ENCODE assay signal across 26 cellular contexts in genomic region chr20:53445276-53445675, GRCh38.
A peak's percentile ranks its signal among the peaks of the same experiment; 100 is the strongest.
DNase-seq lines count a peak whose midpoint lies in the region; ATAC-seq, FAIRE-seq and TF ChIP-seq lines count a peak whose summit lies in the region.
"Had no signal": no experiment of that assay in that cellular context is flagged by ENCODE, and none has a peak within 500 bp of the region (broad histone marks: within the 10 kb centered on the region; RNA-seq: fewer than 3 reads in every experiment).

No MANE protein-coding gene starts in this region.

- no peak overlapping the region for H2BK20ac ChIP-seq in H1 (ENCODE audit: low read length)

- no peak for TF ChIP-seq CTCF in right atrium auricular region (IDR thresholded peaks at IDR 0.05)
- no peak for TF ChIP-seq CTCF in H1 (IDR thresholded peaks at IDR 0.05; ENCODE audit: control extremely low read depth in 1 of 3, insufficient read depth in 1 of 3, low read depth in 1 of 3, low read length in 3 of 3)
- TF ChIP-seq CTCF in kidney (IDR thresholded peaks at IDR 0.05; ENCODE audit: borderline replicate concordance, extremely low read depth, insufficient read depth): no peak
- TF ChIP-seq CTCF in tibial artery (IDR thresholded peaks at IDR 0.05): no peak

- 67% methylated on average over 7 of the region's 7 CpGs for WGBS in right cardiac atrium
- 90% methylated on average over 7 of the region's 7 CpGs; no CpG with 5 or more reads in 1 of the 2 experiments for WGBS in H1 (ENCODE audit: extremely low coverage in 1 of 2, insufficient coverage in 1 of 2, insufficient read length in 1 of 2, insufficient replicate concordance in 2 of 2, low coverage in 1 of 2, low lambda C conversion rate in 2 of 2, missing lambda C conversion rate in 1 of 2), 2 experiments

- no peak for DNase-seq in right cardiac atrium
- DNase-seq in right atrium auricular region (ENCODE audit: low spot score): no peak
- DNase-seq in H1 (ENCODE audit: low read depth in 1 of 2, low spot score in 2 of 2): no peak
- DNase-seq in kidney: no peak
- DNase-seq in left lobe of liver (ENCODE audit: low spot score): no peak
- no peak for DNase-seq in T-helper 17 cell
- no peak for DNase-seq in activated CD4-positive, alpha-beta memory T cell treated with anti-CD3 and anti-CD28 coated beads, Interleukin-2, amount 10 ng/mL, durations not matched to agents 7 days and 5 days
- DNase-seq in tibial artery: no peak
- DNase-seq: CD4-positive, alpha-beta T cell; DMS53; EL; HFFc6; IMR-90; Karpas-422; MG63; NCI-H1092; NCI-H1436 treated with DMSO at 0.1 percent for 48 hours; NCI-H2029 treated with DMSO at 0.1 percent for 48 hours; NCI-H2171 treated with DMSO at 0.1 percent for 48 hours; NCI-H510A; NCI-H748 treated with DMSO at 0.1 percent for 48 hours; Right ventricle myocardium superior had no signal

- no peaks in the 10 kb centered on the region for H3K23me2 ChIP-seq in H1 (ENCODE audit: low read depth, low read length)

- no peaks in the 10 kb centered on the region for H4K20me1 ChIP-seq in H1 (replicated peaks in 1 of 2; ENCODE audit: control insufficient read depth in 1 of 2, insufficient read depth in 2 of 2, low read length in 2 of 2)

- peak; percentile 51 to 72 for ATAC-seq in right cardiac atrium
- no peak for ATAC-seq in left lobe of liver
- no peak for ATAC-seq in T-helper 17 cell
- ATAC-seq: GM12878 had no signal

- H3K4me1 Mint-ChIP-seq in T-helper 17 cell: no peaks in the 10 kb centered on the region
- H3K4me1 Mint-ChIP-seq in activated CD4-positive, alpha-beta memory T cell treated with anti-CD3 and anti-CD28 coated beads, Interleukin-2, amount 10 ng/mL, durations not matched to agents 7 days and 5 days: no peaks in the 10 kb centered on the region

- H3K56ac ChIP-seq in H1 (replicated peaks; ENCODE audit: insufficient read length, low read depth, low read length): no peak overlapping the region

- H2BK15ac ChIP-seq in H1 (ENCODE audit: low read length): no peak overlapping the region

- no peak for TF ChIP-seq POLR2A in H1 (IDR thresholded peaks at IDR 0.05; ENCODE audit: control extremely low read depth in 1 of 2, low read depth in 2 of 2, low read length in 2 of 2)

- H3K14ac ChIP-seq in H1 (ENCODE audit: insufficient read length): no peak overlapping the region

- H3K27me3 Mint-ChIP-seq in T-helper 17 cell: no peaks in the 10 kb centered on the region
- no peaks in the 10 kb centered on the region for H3K27me3 Mint-ChIP-seq in activated CD4-positive, alpha-beta memory T cell treated with anti-CD3 and anti-CD28 coated beads, Interleukin-2, amount 10 ng/mL, durations not matched to agents 7 days and 5 days
- H3K27me3 Mint-ChIP-seq: CD4-positive, alpha-beta T cell had no signal

- H3K9me3 ChIP-seq in right cardiac atrium (ENCODE audit: control insufficient read depth, low read length) (peaks cover 2% of the 10 kb centered on the region), right atrium auricular region (peaks cover 0 to 27% of the 10 kb centered on the region in 2 donors), H1 (ENCODE audit: insufficient read depth in 2 of 2, low read depth in 1 of 2, low read length in 1 of 2) (peaks cover 6 to 16% of the 10 kb centered on the region in 2 experiments), kidney (ENCODE audit: control insufficient read depth in 1 of 2, low read length in 2 of 2) (peaks cover 4 to 20% of the 10 kb centered on the region in 2 donors), T-helper 17 cell (ENCODE audit: control insufficient read depth, low read length, poor library complexity, severe bottlenecking) (no peaks in the 10 kb centered on the region), tibial artery (peaks cover 0 to 10% (median 0%) of the 10 kb centered on the region in 3 donors)

- no peaks in the 10 kb centered on the region for H3K79me2 ChIP-seq in H1 (ENCODE audit: control insufficient read depth in 1 of 2, insufficient read depth in 2 of 2, low read length in 2 of 2)

- no peak for TF ChIP-seq EP300 in H1 (IDR thresholded peaks at IDR 0.05; ENCODE audit: borderline replicate concordance in 1 of 2, low read depth in 2 of 2, low read length in 2 of 2)

- H3K4me1 ChIP-seq in right cardiac atrium (ENCODE audit: control insufficient read depth, insufficient read depth, low read length) (peaks cover 3% of the 10 kb centered on the region), right atrium auricular region (no peaks in the 10 kb centered on the region), H1 (replicated peaks in 1 of 4; ENCODE audit: control insufficient read depth in 3 of 4, insufficient read depth in 4 of 4, low read length in 3 of 4) (no peaks in the 10 kb centered on the region), kidney (ENCODE audit: control insufficient read depth in 1 of 2, insufficient read depth in 1 of 2, low read depth in 1 of 2, low read length in 2 of 2) (peaks cover 0 to 7% of the 10 kb centered on the region in 2 donors), tibial artery (no peaks in the 10 kb centered on the region)

- no peak overlapping the region for H4K5ac ChIP-seq in H1 (ENCODE audit: insufficient read length, low read depth, low read length)

- H2AK5ac ChIP-seq in H1 (ENCODE audit: low read depth, low read length): no peak overlapping the region

- no peaks in the 10 kb centered on the region for H3K79me1 ChIP-seq in H1 (ENCODE audit: low read depth, low read length)

- no peak for FAIRE-seq in H1 (lab: Jason Lieb, UNC)
- FAIRE-seq in kidney (lab: Jason Lieb, UNC): no peak
- FAIRE-seq: A204.1, GM12878, H54, RCC 7860 had no signal

- no peak overlapping the region for H3K18ac ChIP-seq in H1 (ENCODE audit: extremely low read depth, low read length)

- no peak overlapping the region for H3K4me3 Mint-ChIP-seq in T-helper 17 cell
- H3K4me3 Mint-ChIP-seq in activated CD4-positive, alpha-beta memory T cell treated with anti-CD3 and anti-CD28 coated beads, Interleukin-2, amount 10 ng/mL, durations not matched to agents 7 days and 5 days: no peak overlapping the region
- H3K4me3 Mint-ChIP-seq: CD4-positive, alpha-beta T cell; HFFc6 had no signal

- TF ChIP-seq RAD21 in H1 (IDR thresholded peaks at IDR 0.05 in 1 of 2, conservative IDR thresholded peaks at IDR 0.05 in 1 of 2; ENCODE audit: low read depth in 2 of 2, low read length in 2 of 2): no peak

- H3K36me3 Mint-ChIP-seq in T-helper 17 cell (ENCODE audit: low read depth): no peaks in the 10 kb centered on the region
- peaks cover 8% of the 10 kb centered on the region for H3K36me3 Mint-ChIP-seq in activated CD4-positive, alpha-beta memory T cell treated with anti-CD3 and anti-CD28 coated beads, Interleukin-2, amount 10 ng/mL, durations not matched to agents 7 days and 5 days (ENCODE audit: low read depth)

- H3K27ac ChIP-seq in right cardiac atrium (ENCODE audit: low read length) (no peak overlapping the region), right atrium auricular region (no peak overlapping the region), H1 (ENCODE audit: low read depth, low read length) (no peak overlapping the region), kidney (ENCODE audit: low read depth in 2 of 2, low read length in 2 of 2) (peak overlapping the region; percentile 52 to 57), tibial artery (no peak overlapping the region)

- H2AFZ ChIP-seq in H1 (ENCODE audit: low read length): no peak overlapping the region

- H3K9ac ChIP-seq in H1 (replicated peaks in 1 of 4; ENCODE audit: extremely low read depth in 1 of 4, low read depth in 3 of 4, low read length in 3 of 4): no peak overlapping the region
- no peak overlapping the region for H3K9ac ChIP-seq in kidney (ENCODE audit: low read length in 2 of 2)

- H3K4me3 ChIP-seq in right cardiac atrium (ENCODE audit: low read length) (no peak overlapping the region), right atrium auricular region (no peak overlapping the region), H1 (ENCODE audit: extremely low read depth in 1 of 4, insufficient read depth in 2 of 4, low read depth in 3 of 4, low read length in 4 of 4) (no peak overlapping the region), kidney (ENCODE audit: low read length in 2 of 2) (no peak overlapping the region), tibial artery (no peak overlapping the region)
- H3K4me3 ChIP-seq: GM12878, MG63 had no signal

- H4K8ac ChIP-seq in H1 (ENCODE audit: extremely low read depth, insufficient read depth, low read length): no peak overlapping the region

- H4K91ac ChIP-seq in H1 (replicated peaks; ENCODE audit: insufficient read length, low read length): no peak overlapping the region

- H2BK5ac ChIP-seq in H1 (ENCODE audit: low read depth, low read length): no peak overlapping the region

- H3K23ac ChIP-seq in H1 (ENCODE audit: insufficient read length): no peak overlapping the region

- H3K9me3 Mint-ChIP-seq in activated CD4-positive, alpha-beta memory T cell treated with anti-CD3 and anti-CD28 coated beads, Interleukin-2, amount 10 ng/mL, durations not matched to agents 7 days and 5 days: peaks cover 27% of the 10 kb centered on the region

- H2BK12ac ChIP-seq in H1 (ENCODE audit: low read depth, low read length): 0 out of 2 replicates have a peak overlapping the region, but pooled peaks have one; percentile 29

- POLR2A ChIA-PET in H1 (lab: Charles Lee; ENCODE audit: partially characterized antibody): no interaction called here
- POLR2A ChIA-PET in activated CD4-positive, alpha-beta memory T cell treated with anti-CD3 and anti-CD28 coated beads, Interleukin-2, amount 10 ng/mL, durations not matched to agents 7 days and 5 days (lab: Charles Lee): no interaction called here

- H2BK120ac ChIP-seq in H1 (replicated peaks; ENCODE audit: low read depth, low read length): no peak overlapping the region

- H3K27ac Mint-ChIP-seq in T-helper 17 cell: no peak overlapping the region
- no peak overlapping the region for H3K27ac Mint-ChIP-seq in activated CD4-positive, alpha-beta memory T cell treated with anti-CD3 and anti-CD28 coated beads, Interleukin-2, amount 10 ng/mL, durations not matched to agents 7 days and 5 days
- H3K27ac Mint-ChIP-seq: CD4-positive, alpha-beta T cell; HFFc6 had no signal

- no peak overlapping the region for H3K4me2 ChIP-seq in H1 (ENCODE audit: insufficient read depth in 1 of 2, low read depth in 2 of 2, low read length in 2 of 2)

- H3K36me3 ChIP-seq in right atrium auricular region (no peaks in the 10 kb centered on the region), H1 (ENCODE audit: control insufficient read depth in 2 of 4, insufficient read depth in 4 of 4, low read length in 3 of 4) (no peaks in the 10 kb centered on the region), kidney (ENCODE audit: control insufficient read depth in 1 of 2, insufficient read depth in 2 of 2, low read length in 2 of 2) (no peaks in the 10 kb centered on the region), tibial artery (no peaks in the 10 kb centered on the region)
- H3K36me3 ChIP-seq: MG63 had no signal

- no peaks in the 10 kb centered on the region for H3K27me3 ChIP-seq in right cardiac atrium (ENCODE audit: control insufficient read depth, insufficient read depth)
- H3K27me3 ChIP-seq in right atrium auricular region: no peaks in the 10 kb centered on the region
- no peaks in the 10 kb centered on the region for H3K27me3 ChIP-seq in H1 (replicated peaks in 1 of 4; ENCODE audit: control insufficient read depth in 3 of 4, extremely low read depth in 1 of 4, insufficient read depth in 3 of 4, low read length in 3 of 4)
- H3K27me3 ChIP-seq in tibial artery: no peaks in the 10 kb centered on the region
- H3K27me3 ChIP-seq: MG63 had no signal

- intact Hi-C loops in right cardiac atrium (cut with DNase I) (no loop called here), kidney (cut with DNase I) (no loop called here), tibial artery (cut with DNase I; ENCODE audit: low total_unique reads) (no loop called here)

- CTCF ChIA-PET in H1 (lab: Charles Lee; ENCODE audit: partially characterized antibody): interaction anchor here (1.0 to 2.0 kb wide), 2 partner anchors 32 to 162 kb away, joined by 3 to 9 read pairs; no protein-coding TSS in a partner anchor
- CTCF ChIA-PET in activated CD4-positive, alpha-beta memory T cell treated with anti-CD3 and anti-CD28 coated beads, Interleukin-2, amount 10 ng/mL, durations not matched to agents 7 days and 5 days (lab: Charles Lee): no interaction called here

- no peak overlapping the region for H3K4ac ChIP-seq in H1 (replicated peaks; ENCODE audit: insufficient read length, low read depth, low read length)

Comparison
In these comparisons a context has a peak if more than half of its experiments do, and no peak if none do; other contexts are left out.
1. ATAC-seq: peak in right cardiac atrium (2 of 2); none in left lobe of liver (single experiment) and T-helper 17 cell (single experiment).
2. H3K27ac ChIP-seq: peak in kidney (2 of 2); none in right cardiac atrium (single experiment), right atrium auricular region (0 of 2), H1 (single experiment) and tibial artery (0 of 2).